8 cellular contexts compared by ENCODE assay signal in the genomic region with DNA sequence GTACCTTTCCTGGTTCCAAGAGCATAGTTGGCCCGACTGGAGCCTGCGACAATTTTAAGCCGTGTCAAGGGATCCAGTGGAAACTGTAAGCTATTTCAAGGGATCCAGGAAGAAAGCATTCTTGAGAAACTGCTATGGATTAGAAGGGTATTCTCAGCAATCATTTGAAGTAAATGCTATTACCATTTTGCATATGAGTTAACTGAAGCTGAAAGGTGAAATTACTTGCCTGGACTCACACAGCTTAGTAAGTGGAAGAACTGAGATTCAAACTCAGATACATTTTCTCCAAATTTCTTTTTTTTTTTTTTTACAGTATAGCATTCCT. TPM values are rescaled to one million over a fixed set of nuclear protein-coding genes. Genes with fewer than 3 reads are reported as not detected.
DNase-seq lines count a peak whose midpoint lies in the region; ATAC-seq and TF ChIP-seq lines count a peak whose summit lies in the region.

No MANE protein-coding gene starts in this region.

- no peak for TF ChIP-seq CTCF in lower leg skin (IDR thresholded peaks at IDR 0.05)
- no peak for TF ChIP-seq CTCF in type B pancreatic cell (conservative IDR thresholded peaks at IDR 0.05)

- H3K4me1 ChIP-seq in adipocyte (ENCODE audit: control insufficient read depth, insufficient read depth, low read length) = peaks cover 15% of the 10 kb centered on the region

- intact Hi-C loops in lower leg skin (cut with DNase I; ENCODE audit: low total_unique reads) = no loop called here

- H3K27ac Mint-ChIP-seq in activated naive CD4-positive, alpha-beta T cell treated with anti-CD3 and anti-CD28 coated beads, Interleukin-2, amount 10 ng/mL, durations not matched to agents 7 days and 5 days = peak overlapping the region; percentile 89
- peak overlapping the region; percentile 98 for H3K27ac Mint-ChIP-seq in type B pancreatic cell

- DNase-seq in activated naive CD4-positive, alpha-beta T cell treated with anti-CD3 and anti-CD28 coated beads, Interleukin-2, amount 10 ng/mL, durations not matched to agents 7 days and 5 days = no peak
- no peak for DNase-seq in activated naive CD4-positive, alpha-beta T cell (lab: John Stamatoyannopoulos, UW)
- DNase-seq in adipocyte (ENCODE audit: low read depth) = no peak
- DNase-seq in lower leg skin (ENCODE audit: low spot score in 2 of 2) = no peak
- no peak for DNase-seq in type B pancreatic cell (ENCODE audit: extremely low spot score, unreplicated experiment)
- DNase-seq in NCI-H2107 (lab: John Stamatoyannopoulos, UW) = no peak
- DNase-seq in GOT3 (lab: John Stamatoyannopoulos, UW) = no peak

- H3K4me1 Mint-ChIP-seq in activated naive CD4-positive, alpha-beta T cell treated with anti-CD3 and anti-CD28 coated beads, Interleukin-2, amount 10 ng/mL, durations not matched to agents 7 days and 5 days = peaks cover 25% of the 10 kb centered on the region
- peaks cover 22% of the 10 kb centered on the region for H3K4me1 Mint-ChIP-seq in type B pancreatic cell (ENCODE audit: unreplicated experiment)

- peaks cover 9% of the 10 kb centered on the region for H3K27me3 Mint-ChIP-seq in activated naive CD4-positive, alpha-beta T cell treated with anti-CD3 and anti-CD28 coated beads, Interleukin-2, amount 10 ng/mL, durations not matched to agents 7 days and 5 days
- H3K27me3 Mint-ChIP-seq in type B pancreatic cell = peaks cover 9% of the 10 kb centered on the region

- peak overlapping the region; percentile 95 for H3K4me3 Mint-ChIP-seq in activated naive CD4-positive, alpha-beta T cell treated with anti-CD3 and anti-CD28 coated beads, Interleukin-2, amount 10 ng/mL, durations not matched to agents 7 days and 5 days
- H3K4me3 Mint-ChIP-seq in type B pancreatic cell = peak overlapping the region; percentile 99

- no peaks in the 10 kb centered on the region for H3K36me3 ChIP-seq in adipocyte (ENCODE audit: control insufficient read depth, insufficient read depth, low read length, severe bottlenecking)

- H3K9me3 Mint-ChIP-seq in activated naive CD4-positive, alpha-beta T cell treated with anti-CD3 and anti-CD28 coated beads, Interleukin-2, amount 10 ng/mL, durations not matched to agents 7 days and 5 days = peaks cover 18% of the 10 kb centered on the region
- peaks cover 12% of the 10 kb centered on the region for H3K9me3 Mint-ChIP-seq in type B pancreatic cell

- no peaks in the 10 kb centered on the region for H3K9me3 ChIP-seq in adipocyte (ENCODE audit: control insufficient read depth, low read length)

- no peak for ATAC-seq in GM18519 (IDR thresholded peaks at IDR 0.05; ENCODE audit: low FRiP score, unreplicated experiment)

- peaks cover 28% of the 10 kb centered on the region for H3K36me3 Mint-ChIP-seq in activated naive CD4-positive, alpha-beta T cell treated with anti-CD3 and anti-CD28 coated beads, Interleukin-2, amount 10 ng/mL, durations not matched to agents 7 days and 5 days
- peaks cover 6% of the 10 kb centered on the region for H3K36me3 Mint-ChIP-seq in type B pancreatic cell

- peak overlapping the region; percentile 95 for H3K4me3 ChIP-seq in adipocyte (ENCODE audit: low read length)
- peak overlapping the region; percentile 59 for H3K4me3 ChIP-seq in lower leg skin (ENCODE audit: low read depth, poor library complexity, severe bottlenecking)

- WGBS in lower leg skin, 2 donors = 0% methylated on average over 3 of the region's 3 CpGs

- CTCF ChIA-PET in activated naive CD4-positive, alpha-beta T cell treated with anti-CD3 and anti-CD28 coated beads, Interleukin-2, amount 10 ng/mL, durations not matched to agents 7 days and 5 days (lab: Charles Lee) = interaction anchor here (0.6 to 2.0 kb wide), 26 partner anchors 9 to 1764 kb away, joined by 3 to 9 read pairs (median 4); a partner anchor contains a TSS

- no peak for TF ChIP-seq POLR2A in lower leg skin (IDR thresholded peaks at IDR 0.05)

- peak overlapping the region; percentile 90 for H3K9ac ChIP-seq in adipocyte (ENCODE audit: low read length)

- H3K27me3 ChIP-seq in adipocyte (replicated peaks; ENCODE audit: control insufficient read depth, insufficient read depth, low read length) = no peaks in the 10 kb centered on the region

RNA-seq across cellular contexts. Expression of a gene that starts 0.6 kb away (rescaled TPM):
- total RNA-seq in lower leg skin = 1 to 10 TPM; 1.5 to 4.9 (median 3.5) TPM
- 3.1 and 3.3 TPM in 2 replicates for total RNA-seq in type B pancreatic cell (ENCODE audit: low replicate concordance)

RNA-seq across cellular contexts. Expression of a gene that starts 23.5 kb away (rescaled TPM):
- total RNA-seq in lower leg skin (1 to 10 TPM; 4.2 to 6.0 (median 5.1) TPM), type B pancreatic cell (ENCODE audit: low replicate concordance) (10.9 and 14.3 TPM in 2 replicates)

RNA-seq across cellular contexts. Expression of a gene that starts 54.9 kb away (rescaled TPM):
- total RNA-seq in lower leg skin (1 to 10 TPM in 3 of 4 donors, under 1 TPM in 1; 0.88 to 3.1 (median 1.6) TPM), type B pancreatic cell (ENCODE audit: low replicate concordance) (2.2 and 5.1 TPM in 2 replicates)
